ENCODE assay signal across 17 cellular contexts in the genomic region with DNA sequence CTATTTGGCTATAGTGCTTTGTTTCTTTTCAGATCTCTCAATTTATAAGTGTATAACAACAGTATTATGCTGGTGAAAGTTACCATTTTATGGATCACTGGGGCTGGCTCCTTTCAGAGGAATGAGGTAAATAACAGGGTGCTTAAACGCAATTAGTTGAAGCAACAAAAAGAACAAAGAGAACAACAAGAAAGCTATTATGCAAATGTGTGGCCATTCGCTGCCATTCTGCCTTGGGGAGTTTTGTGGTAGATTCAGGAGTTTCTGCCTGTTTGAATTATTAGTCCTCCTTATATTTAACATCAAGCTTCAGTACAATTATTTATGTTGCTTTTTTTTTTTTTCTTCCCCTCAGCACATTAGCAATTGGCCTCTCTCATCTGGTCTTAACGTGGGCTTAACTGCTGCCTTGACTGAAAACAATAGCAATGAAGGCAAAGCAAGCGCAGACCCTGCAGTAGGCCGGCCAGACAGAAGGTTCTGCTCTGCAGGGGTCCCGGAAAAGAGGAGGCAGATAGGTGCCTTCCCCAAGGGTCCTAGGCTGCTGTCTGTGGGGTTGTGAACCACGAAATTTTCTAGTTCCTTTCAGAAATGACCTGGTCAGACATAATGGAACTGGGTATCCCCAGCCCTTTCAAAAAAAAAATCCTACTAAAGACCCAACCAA.
A peak's percentile ranks its signal among the peaks of the same experiment; 100 is the strongest.
DNase-seq lines count a peak whose midpoint lies in the region; ATAC-seq, FAIRE-seq and TF ChIP-seq lines count a peak whose summit lies in the region.
"Had no signal": no experiment of that assay in that cellular context is flagged by ENCODE, and none has a peak within 500 bp of the region (broad histone marks: within the 10 kb centered on the region; RNA-seq: fewer than 3 reads in every experiment).

No MANE protein-coding gene starts in this region.

- H3K27me3 ChIP-seq in HCT116 (ENCODE audit: insufficient read depth, low read length) (no peaks in the 10 kb centered on the region), SJSA1 (replicated peaks) (no peaks in the 10 kb centered on the region), iPS-15b (ENCODE audit: control insufficient read depth, insufficient read depth, low read length) (peaks cover 53% of the 10 kb centered on the region), stomach (no peaks in the 10 kb centered on the region), right atrium auricular region (no peaks in the 10 kb centered on the region)
- H3K27me3 ChIP-seq: pancreas had no signal

- POLR2A ChIA-PET in A549 (lab: Yijun Ruan, JAX) (interaction anchor here (0.5 to 0.7 kb wide), 2 partner anchors 350 to 374 kb away, joined by 3 to 5 read pairs; no protein-coding TSS in a partner anchor), HCT116 (lab: Charles Lee) (no interaction called here)

- no peak for ATAC-seq in A549
- ATAC-seq in HCT116, result no peak
- ATAC-seq in stimulated activated naive CD8-positive, alpha-beta T cell treated with anti-CD3 and anti-CD28 coated beads, Interleukin-15, Interleukin-2, amounts not matched to agents 100 U/mL and 50 U/mL, for 24 hours, result no peak
- ATAC-seq: pancreas; stimulated activated memory B cell treated with anti-CD40 and anti-IgM and Interleukin-4, amounts not matched to agents 10 μg/mL and 1 μg/mL and 100 μg/mL, for 72 hours had no signal

- no TSS peak for BruUV-seq in HCT116 (replicated peaks; lab: Mats Ljungman, UMichigan)

- TF ChIP-seq POLR2A in A549 (IDR thresholded peaks at IDR 0.05; ENCODE audit: low read length), result no peak
- no peak for TF ChIP-seq POLR2A in HCT116 (IDR thresholded peaks at IDR 0.05; ENCODE audit: borderline replicate concordance, extremely low read depth, insufficient read depth, insufficient read length)
- no peak for TF ChIP-seq POLR2A in stomach (IDR thresholded peaks at IDR 0.05)

- TF ChIP-seq CTCF in A549 (IDR thresholded peaks at IDR 0.05) (no peak), HCT116 (IDR thresholded peaks at IDR 0.05 in 2 of 3, conservative IDR thresholded peaks at IDR 0.05 in 1 of 3; ENCODE audit: borderline replicate concordance in 1 of 3, insufficient read depth in 1 of 3, low read depth in 2 of 3, low read length in 2 of 3) (no peak), stomach (IDR thresholded peaks at IDR 0.05) (no peak), right atrium auricular region (IDR thresholded peaks at IDR 0.05) (no peak)

- no peaks in the 10 kb centered on the region for H3K79me2 ChIP-seq in HCT116 (ENCODE audit: insufficient read depth, low read length)

- no peak for FAIRE-seq in A549 (lab: Jason Lieb, UNC)
- FAIRE-seq: endometrium, pancreas had no signal

- peak overlapping the region; percentile 16; the same call in 1 of the 2 replicates for H3K9ac ChIP-seq in HCT116 (ENCODE audit: low read length)
- no peak overlapping the region for H3K9ac ChIP-seq in iPS-15b (ENCODE audit: low read depth, low read length)

- H3K9me3 ChIP-seq in A549 (no peaks in the 10 kb centered on the region), HCT116 (ENCODE audit: control insufficient read depth in 1 of 2, insufficient read depth in 1 of 2, low read depth in 1 of 2, low read length in 2 of 2) (no peaks in the 10 kb centered on the region), SJSA1 (replicated peaks) (no peaks in the 10 kb centered on the region), iPS-15b (ENCODE audit: control insufficient read depth, insufficient read depth, low read length) (no peaks in the 10 kb centered on the region), stomach (no peaks in the 10 kb centered on the region), right atrium auricular region (no peaks in the 10 kb centered on the region)
- H3K9me3 ChIP-seq: pancreas had no signal

- no peaks in the 10 kb centered on the region for H3K36me3 ChIP-seq in HCT116 (ENCODE audit: control insufficient read depth in 1 of 2, insufficient read depth in 2 of 2, low read length in 2 of 2)
- H3K36me3 ChIP-seq in SJSA1, result no peaks in the 10 kb centered on the region
- H3K36me3 ChIP-seq in iPS-15b (ENCODE audit: control insufficient read depth, insufficient read depth, low read length), result no peaks in the 10 kb centered on the region
- no peaks in the 10 kb centered on the region for H3K36me3 ChIP-seq in stomach
- no peaks in the 10 kb centered on the region for H3K36me3 ChIP-seq in right atrium auricular region
- H3K36me3 ChIP-seq: pancreas had no signal

- DNase-seq in A549 (ENCODE audit: low read depth in 1 of 2, low spot score in 1 of 2) (no peak), HCT116 (ENCODE audit: low read depth, low spot score) (no peak), SJSA1 (ENCODE audit: low read depth in 1 of 2, low spot score in 2 of 2) (peak; percentile 22 to 42), C1 segment of cervical spinal cord (lab: John Stamatoyannopoulos, UW) (no peak), stomach (no peak), right atrium auricular region (ENCODE audit: low spot score) (no peak)
- no peak for DNase-seq in stimulated activated naive CD8-positive, alpha-beta T cell treated with anti-CD3 and anti-CD28 coated beads, Interleukin-15, Interleukin-2, amounts not matched to agents 100 U/mL and 50 U/mL, for 24 hours
- DNase-seq: activated CD4-positive, alpha-beta memory T cell treated with anti-CD3 and anti-CD28 coated beads for 36 hours; activated T-cell treated with anti-CD3 and anti-CD28 coated beads, Interleukin-2, amount 50 U/mL, for 72 hours; GF-D8; NCI-H1092 treated with DMSO at 0.1 percent for 48 hours; OCI-M1; pancreas had no signal

- H2AFZ ChIP-seq in HCT116 (ENCODE audit: low read depth, low read length, poor library complexity, severe bottlenecking), result no peak overlapping the region

- H3K4me3 ChIP-seq in A549 (no peak overlapping the region), HCT116 (replicated peaks in 1 of 2; ENCODE audit: low read depth in 1 of 2, low read length in 2 of 2) (no peak overlapping the region), SJSA1 (no peak overlapping the region), iPS-15b (ENCODE audit: low read depth, low read length) (peak overlapping the region; percentile 19), stomach (no peak overlapping the region), right atrium auricular region (no peak overlapping the region)
- H3K4me3 ChIP-seq: pancreas, skin epidermis had no signal

- H3K4me2 ChIP-seq in A549 (peak overlapping the region; percentile 23), HCT116 (ENCODE audit: low read length) (peak overlapping the region; percentile 40)

- TF ChIP-seq EP300 in A549 (IDR thresholded peaks at IDR 0.05) (no peak), stomach (IDR thresholded peaks at IDR 0.05) (no peak)

- RAD21 ChIA-PET in HCT116 (lab: Charles Lee; ENCODE audit: low non-redundant PET in 1 of 2, low total read pairs in 2 of 2, uncharacterized antibody in 2 of 2, unreplicated experiment in 2 of 2), result interaction anchor here in 1 of 2 experiments (0.6 kb wide), 1 partner anchor 110 kb away, joined by 3 read pairs; no protein-coding TSS in a partner anchor

- H3K4me1 ChIP-seq in A549, result peaks cover 41% of the 10 kb centered on the region
- H3K4me1 ChIP-seq in HCT116 (ENCODE audit: control insufficient read depth in 1 of 2, insufficient read depth in 2 of 2, low read length in 2 of 2), result peaks cover 0 to 43% of the 10 kb centered on the region in 2 experiments; a peak in 3 of 4 replicates
- peaks cover 53% of the 10 kb centered on the region for H3K4me1 ChIP-seq in SJSA1 (replicated peaks)
- peaks cover 20% of the 10 kb centered on the region for H3K4me1 ChIP-seq in iPS-15b (ENCODE audit: control insufficient read depth, insufficient read depth, low read length)
- H3K4me1 ChIP-seq in stomach, result no peaks in the 10 kb centered on the region
- no peaks in the 10 kb centered on the region for H3K4me1 ChIP-seq in right atrium auricular region
- H3K4me1 ChIP-seq: pancreas had no signal

- intact Hi-C loops in HCT116 (cut with micrococcal nuclease), result no loop called here
- intact Hi-C loops in stomach (cut with DNase I; ENCODE audit: low total_unique reads), result no loop called here

- H4K20me1 ChIP-seq in HCT116 (ENCODE audit: insufficient read depth), result no peaks in the 10 kb centered on the region

- WGBS in A549 (ENCODE audit: missing lambda C conversion rate), result 71% methylated on average over 7 of the region's 7 CpGs
- WGBS in stomach, 5 donors, result 50 to 66% (median 61%) methylated on average over 7 of the region's 7 CpGs

- H3K27ac ChIP-seq in A549 (peak overlapping the region; percentile 66 to 81), HCT116 (ENCODE audit: low read depth, low read length) (peak overlapping the region; percentile 61; the same call in 1 of the 2 replicates), SJSA1 (peak overlapping the region; percentile 81), stomach (no peak overlapping the region), right atrium auricular region (no peak overlapping the region)
- H3K27ac ChIP-seq: pancreas, skin epidermis had no signal

- CTCF ChIA-PET in A549 (lab: Yijun Ruan, JAX) (interaction anchor here (0.8 to 2.6 kb wide), 5 partner anchors 10 to 684 kb away, joined by 3 to 12 read pairs (median 3); no protein-coding TSS in a partner anchor), HCT116 (lab: Charles Lee) (no interaction called here)

- no peaks in the 10 kb centered on the region for H3K9me2 ChIP-seq in HCT116 (ENCODE audit: insufficient read depth)

- TF ChIP-seq RAD21 in A549 (conservative IDR thresholded peaks at IDR 0.05 in 1 of 2, IDR thresholded peaks at IDR 0.05 in 1 of 2), result no peak
- no peak for TF ChIP-seq RAD21 in HCT116 (IDR thresholded peaks at IDR 0.05; ENCODE audit: low read depth)

TF ChIP-seq in A549, 52 proteins besides CTCF, POLR2A, EP300 and RAD21 (continues in another document):
- TF ChIP-seq BHLHE40 (IDR thresholded peaks at IDR 0.05; ENCODE audit: low read depth, low read length), result no peak
- TF ChIP-seq, protein P1, sequence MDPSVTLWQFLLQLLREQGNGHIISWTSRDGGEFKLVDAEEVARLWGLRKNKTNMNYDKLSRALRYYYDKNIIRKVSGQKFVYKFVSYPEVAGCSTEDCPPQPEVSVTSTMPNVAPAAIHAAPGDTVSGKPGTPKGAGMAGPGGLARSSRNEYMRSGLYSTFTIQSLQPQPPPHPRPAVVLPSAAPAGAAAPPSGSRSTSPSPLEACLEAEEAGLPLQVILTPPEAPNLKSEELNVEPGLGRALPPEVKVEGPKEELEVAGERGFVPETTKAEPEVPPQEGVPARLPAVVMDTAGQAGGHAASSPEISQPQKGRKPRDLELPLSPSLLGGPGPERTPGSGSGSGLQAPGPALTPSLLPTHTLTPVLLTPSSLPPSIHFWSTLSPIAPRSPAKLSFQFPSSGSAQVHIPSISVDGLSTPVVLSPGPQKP (IDR thresholded peaks at IDR 0.05; ENCODE audit: low read depth, low read length), result no peak

TF ChIP-seq in HCT116, 20 proteins besides CTCF, POLR2A, EP300 and RAD21 (continues in another document):
- no peak for TF ChIP-seq ZNF274 (IDR thresholded peaks at IDR 0.05; ENCODE audit: low read depth, low read length)
- no peak for TF ChIP-seq SRF (IDR thresholded peaks at IDR 0.05; ENCODE audit: low read depth)
- TF ChIP-seq JUND (IDR thresholded peaks at IDR 0.05), result no peak
- no peak for TF ChIP-seq ELF1 (IDR thresholded peaks at IDR 0.05; ENCODE audit: borderline replicate concordance, low read depth)
- TF ChIP-seq SP1 (IDR thresholded peaks at IDR 0.05; ENCODE audit: low read depth), result no peak
- no peak for TF ChIP-seq EZH2 (IDR thresholded peaks at IDR 0.05)
- TF ChIP-seq ZFX (IDR thresholded peaks at IDR 0.05), result no peak

Comparison
In these comparisons a context has a peak if more than half of its experiments do, and no peak if none do; other contexts are left out.
1. DNase-seq: peak in SJSA1 (2 of 2); none in A549 (0 of 2), HCT116 (single experiment), stimulated activated naive CD8-positive, alpha-beta T cell treated with anti-CD3 and anti-CD28 coated beads, Interleukin-15, Interleukin-2, amounts not matched to agents 100 U/mL and 50 U/mL, for 24 hours (single experiment), C1 segment of cervical spinal cord (0 of 14), stomach (single experiment) and right atrium auricular region (single experiment).
2. H3K27ac ChIP-seq: peak in A549 (2 of 2), HCT116 (single experiment) and SJSA1 (single experiment); none in stomach (0 of 5) and right atrium auricular region (0 of 2).